Comparison of ENCODE assay signal across 17 cellular contexts in genomic region chr13:25988655-25989054, GRCh38.
"Had no signal": no experiment of that assay in that cellular context is flagged by ENCODE, and none has a peak within 500 bp of the region (broad histone marks: within the 10 kb centered on the region; RNA-seq: fewer than 3 reads in every experiment).

No MANE protein-coding gene starts in this region.

- H3K4me3 ChIP-seq: esophagus muscularis mucosa, lung, smooth muscle cell, testis, upper lobe of left lung had no signal

- H3K4me2 ChIP-seq: smooth muscle cell had no signal

- H3K27me3 Mint-ChIP-seq: activated CD4-positive, alpha-beta T cell treated with anti-CD3 and anti-CD28 coated beads, Interleukin-2, amount 10 ng/mL, durations not matched to agents 24 days and 14 days; activated naive CD8-positive, alpha-beta T cell had no signal

- H3K36me3 ChIP-seq: esophagus muscularis mucosa, upper lobe of left lung had no signal

- H3K27ac Mint-ChIP-seq: activated CD4-positive, alpha-beta T cell treated with anti-CD3 and anti-CD28 coated beads, Interleukin-2, amount 10 ng/mL, durations not matched to agents 24 days and 14 days; activated naive CD8-positive, alpha-beta T cell; immature natural killer cell had no signal

- H3K4me3 Mint-ChIP-seq: activated CD4-positive, alpha-beta T cell treated with anti-CD3 and anti-CD28 coated beads, Interleukin-2, amount 10 ng/mL, durations not matched to agents 24 days and 14 days; activated naive CD8-positive, alpha-beta T cell; immature natural killer cell had no signal

- H3K4me1 Mint-ChIP-seq: activated CD4-positive, alpha-beta T cell treated with anti-CD3 and anti-CD28 coated beads, Interleukin-2, amount 10 ng/mL, durations not matched to agents 24 days and 14 days had no signal

- H3K4me1 ChIP-seq: esophagus muscularis mucosa, testis, upper lobe of left lung had no signal

- H3K27me3 ChIP-seq: esophagus muscularis mucosa, testis, upper lobe of left lung had no signal

- H3K9me3 ChIP-seq: esophagus muscularis mucosa, testis, upper lobe of left lung had no signal

- DNase-seq: activated CD4-positive, alpha-beta T cell treated with anti-CD3 and anti-CD28 coated beads, Interleukin-2, amount 10 ng/mL, durations not matched to agents 24 days and 14 days; activated CD4-positive, CD25-positive, alpha-beta regulatory T cell; activated CD8-positive, alpha-beta memory T cell treated with anti-CD3 and anti-CD28 coated beads for 24 hours; activated gamma-delta T cell treated with Interleukin-2 at 50 U/mL for 16 hours; head of caudate nucleus; immature natural killer cell; right cardiac atrium; stimulated activated CD4-positive, alpha-beta T cell treated with anti-CD3 and anti-CD28 coated beads, Interleukin-4, amount 100 ng/mL, for 4 hours; stimulated activated CD8-positive, alpha-beta memory T cell treated with anti-CD3 and anti-CD28 coated beads, Interleukin-4, amount 100 ng/mL, for 48 hours; stimulated activated naive CD4-positive, alpha-beta T cell treated with Interleukin-2 at 50 U/mL for 16 hours; SW 1271; testis; upper lobe of left lung had no signal

- H3K27ac ChIP-seq: esophagus muscularis mucosa, testis, upper lobe of left lung had no signal
